ENCODE assay signal across 8 cellular contexts in the genomic region with DNA sequence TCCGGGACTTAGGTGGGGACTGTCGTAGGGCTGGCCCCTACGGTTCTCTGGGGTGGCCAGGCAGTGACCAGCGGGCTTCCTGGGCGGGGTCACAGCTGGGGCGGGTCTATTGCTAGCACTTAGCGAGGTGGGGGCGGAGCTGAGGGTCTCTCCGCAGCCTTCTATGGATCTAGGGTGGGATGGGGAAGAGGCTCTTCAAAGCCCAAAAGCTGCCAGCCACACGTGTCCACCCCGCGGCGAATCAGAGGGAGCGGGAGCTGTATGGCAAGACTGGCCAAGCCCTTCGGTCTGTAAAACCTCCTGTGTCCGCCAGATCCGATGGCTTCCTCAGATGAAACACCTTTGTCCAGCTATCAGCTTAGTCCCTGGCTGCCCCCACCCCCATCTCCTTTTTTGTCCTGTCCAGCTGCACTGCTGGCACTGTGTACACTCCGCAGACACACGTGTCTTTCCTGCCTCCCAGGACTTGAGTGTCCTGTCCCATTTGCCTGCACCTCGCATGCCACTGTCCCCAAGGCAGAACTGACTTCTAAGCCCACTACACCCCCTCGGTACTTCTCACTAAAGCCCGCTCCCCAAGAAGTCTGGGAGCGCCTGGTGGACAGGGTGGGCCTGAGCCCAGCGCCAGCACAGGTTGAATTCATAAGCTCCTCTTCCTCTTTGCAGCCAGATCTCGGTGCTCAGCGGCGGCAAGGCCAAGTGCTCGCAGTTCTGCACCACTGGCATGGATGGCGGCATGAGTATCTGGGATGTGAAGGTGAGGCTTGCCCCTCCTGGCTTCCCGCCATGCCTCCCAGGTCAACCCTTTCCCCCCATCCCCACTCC. TPM values are rescaled to one million over a fixed set of nuclear protein-coding genes. Genes with fewer than 3 reads are reported as not detected.
DNase-seq lines count a peak whose midpoint lies in the region; ATAC-seq and TF ChIP-seq lines count a peak whose summit lies in the region.

No MANE protein-coding gene starts in this region.

- peak overlapping the region; percentile 50 to 84 (median 71) for H3K4me3 ChIP-seq in dorsolateral prefrontal cortex

- H3K27ac Mint-ChIP-seq in naive B cell = peak overlapping the region; percentile 80 to 93 (median 89)

- peak; percentile 4 for TF ChIP-seq POLR2A in GM15510 (IDR thresholded peaks at IDR 0.05; ENCODE audit: borderline replicate concordance, extremely low read depth, insufficient read length)

- intact Hi-C loops in dorsolateral prefrontal cortex (cut with DNase I) = no loop called here

- ATAC-seq in naive B cell (ENCODE audit: low read depth in 2 of 2) (no peak), HG03108 (IDR thresholded peaks at IDR 0.05; ENCODE audit: unreplicated experiment) (no peak), HG02623 (IDR thresholded peaks at IDR 0.05; ENCODE audit: unreplicated experiment) (no peak)

- no peak for TF ChIP-seq CTCF in dorsolateral prefrontal cortex (IDR thresholded peaks at IDR 0.05 in 54 of 56, conservative IDR thresholded peaks at IDR 0.05 in 2 of 56; ENCODE audit: low read depth in 1 of 56, partially characterized antibody in 56 of 56)

- H3K27me3 ChIP-seq in dorsolateral prefrontal cortex = no peaks in the 10 kb centered on the region

- no peaks in the 10 kb centered on the region for H3K9me3 Mint-ChIP-seq in naive B cell

- H3K27me3 Mint-ChIP-seq in naive B cell = no peaks in the 10 kb centered on the region

- peaks cover 20 to 31% (median 29%) of the 10 kb centered on the region in 3 donors for H3K4me1 Mint-ChIP-seq in naive B cell

- H3K27ac ChIP-seq in dorsolateral prefrontal cortex = peak overlapping the region in 46 of 59 donors; percentile 8 to 81 (median 64)

- H3K36me3 Mint-ChIP-seq in naive B cell = peaks cover 0 to 11% of the 10 kb centered on the region in 2 donors

- DNase-seq in NCI-H69 (lab: John Stamatoyannopoulos, UW) (peak; percentile 85), dorsolateral prefrontal cortex (peak in 5 of 10 donors; percentile 24 to 58 (median 42)), naive B cell (no peak), AML-193 (lab: John Stamatoyannopoulos, UW) (no peak)
- DNase-seq in activated CD4-positive, alpha-beta T cell treated with anti-CD3 and anti-CD28 coated beads for 48 hours = no peak

- H3K4me3 Mint-ChIP-seq in naive B cell = peak overlapping the region; percentile 78 to 91 (median 88)

RNA-seq across cellular contexts. Expression of a gene that starts 14.8 kb away (rescaled TPM):
- 100 to 1,000 TPM in 4 of 120 experiments, 10 to 100 TPM in 116; 57.9 to 106 (median 75.1) TPM for total RNA-seq in dorsolateral prefrontal cortex
- 10 to 100 TPM; 23.3 to 28.5 (median 25.7) TPM for polyA plus RNA-seq in naive B cell (ENCODE audit: low read depth in 6 of 6)

RNA-seq across cellular contexts. Expression of a gene that starts 15.2 kb away (rescaled TPM):
- total RNA-seq in dorsolateral prefrontal cortex = 10 to 100 TPM; 37.0 to 97.8 (median 64.0) TPM
- 100 to 1,000 TPM; 129 to 201 (median 182) TPM for polyA plus RNA-seq in naive B cell (ENCODE audit: low read depth in 6 of 6)

RNA-seq across cellular contexts. Expression of a gene that starts 19.0 kb away (rescaled TPM):
- 10 to 100 TPM in 115 of 120 experiments, 1 to 10 TPM in 5; 5.2 to 52.6 (median 17.8) TPM for total RNA-seq in dorsolateral prefrontal cortex
- 100 to 1,000 TPM; 434 to 595 (median 483) TPM for polyA plus RNA-seq in naive B cell (ENCODE audit: low read depth in 6 of 6)

RNA-seq across cellular contexts. Expression of a gene that starts 45.0 kb away (rescaled TPM):
- 10 to 100 TPM in 9 of 120 experiments, 1 to 10 TPM in 111; 3.2 to 13.4 (median 6.3) TPM for total RNA-seq in dorsolateral prefrontal cortex
- 1 to 10 TPM; 2.3 to 6.3 (median 3.5) TPM for polyA plus RNA-seq in naive B cell (ENCODE audit: low read depth in 6 of 6)

RNA-seq across cellular contexts. Expression of a gene that starts 45.2 kb away (rescaled TPM):
- total RNA-seq in dorsolateral prefrontal cortex = 10 to 100 TPM; 31.8 to 83.9 (median 47.3) TPM
- polyA plus RNA-seq in naive B cell (ENCODE audit: low read depth in 6 of 6) = 10 to 100 TPM; 21.5 to 51.4 (median 24.5) TPM
